ENCODE assay signal across 22 cellular contexts in the genomic region with DNA sequence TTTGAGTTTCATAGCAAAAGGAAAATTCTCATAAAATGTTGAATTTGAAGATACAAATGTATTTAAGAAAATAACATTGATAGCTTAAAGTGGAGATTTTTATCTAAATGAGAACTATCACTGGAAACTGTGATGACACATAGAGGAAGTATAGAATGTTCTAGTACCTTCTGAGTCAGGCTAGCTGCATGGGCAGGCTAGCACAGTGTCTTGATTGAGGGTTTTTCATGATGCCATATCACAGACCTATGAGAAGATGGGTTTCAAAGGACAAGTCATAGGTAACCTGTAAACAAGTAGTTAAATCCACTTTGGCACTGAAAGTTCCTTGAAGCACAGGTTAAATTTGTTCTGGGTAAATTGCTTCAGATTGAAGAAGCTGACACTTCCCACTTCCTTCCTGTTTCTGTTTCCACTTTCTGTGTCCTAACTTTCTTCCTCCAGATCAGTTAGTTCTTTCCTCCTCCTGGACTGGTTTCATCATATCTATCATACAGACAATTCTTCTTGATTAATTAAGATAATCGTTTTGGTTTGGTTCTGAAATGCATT. TPM values are rescaled to one million over a fixed set of nuclear protein-coding genes. Genes with fewer than 3 reads are reported as not detected.
DNase-seq lines count a peak whose midpoint lies in the region; ATAC-seq and TF ChIP-seq lines count a peak whose summit lies in the region.
"Had no signal": no experiment of that assay in that cellular context is flagged by ENCODE, and none has a peak within 500 bp of the region (broad histone marks: within the 10 kb centered on the region; RNA-seq: fewer than 3 reads in every experiment).

No MANE protein-coding gene starts in this region.

- H3K36me3 Mint-ChIP-seq in GM23338 (ENCODE audit: low read depth): no peaks in the 10 kb centered on the region
- H3K36me3 Mint-ChIP-seq: T-cell had no signal

- H3K36me3 ChIP-seq in BLaER1 (no peaks in the 10 kb centered on the region), SK-N-MC (ENCODE audit: insufficient read depth, low read length) (no peaks in the 10 kb centered on the region), GM23338 (ENCODE audit: insufficient read depth) (no peaks in the 10 kb centered on the region)
- H3K36me3 ChIP-seq: left ventricle myocardium inferior, Peyer's patch, prostate gland had no signal

- no peak overlapping the region for H3K4me3 ChIP-seq in BLaER1
- no peak overlapping the region for H3K4me3 ChIP-seq in HL-60 (replicated peaks; ENCODE audit: insufficient read depth, low read length)
- no peak overlapping the region for H3K4me3 ChIP-seq in SK-N-MC
- H3K4me3 ChIP-seq in GM23338: no peak overlapping the region
- H3K4me3 ChIP-seq: GM12878, left ventricle myocardium inferior, Peyer's patch, prostate gland, smooth muscle cell had no signal

- no peak for TF ChIP-seq CTCF in HL-60 (IDR thresholded peaks at IDR 0.05; ENCODE audit: insufficient read depth, low read length)
- no peak for TF ChIP-seq CTCF in foreskin keratinocyte (conservative IDR thresholded peaks at IDR 0.05)
- TF ChIP-seq CTCF in GM23338 (conservative IDR thresholded peaks at IDR 0.05; ENCODE audit: low read depth in 2 of 2): no peak

- H3K4me1 ChIP-seq in BLaER1: peaks cover 46% of the 10 kb centered on the region
- no peaks in the 10 kb centered on the region for H3K4me1 ChIP-seq in foreskin keratinocyte
- H3K4me1 ChIP-seq in GM23338 (ENCODE audit: insufficient read depth): no peaks in the 10 kb centered on the region

- peak; percentile 59 for ATAC-seq in foreskin keratinocyte
- ATAC-seq in GM23338: no peak
- ATAC-seq: GM12878, T-cell had no signal

- no peak overlapping the region for H2AFZ ChIP-seq in GM23338

- no peak overlapping the region for H3K4me3 Mint-ChIP-seq in GM23338

- H3K4me2 ChIP-seq in BLaER1: peak overlapping the region; percentile 49
- H3K4me2 ChIP-seq in GM23338: no peak overlapping the region
- H3K4me2 ChIP-seq: smooth muscle cell had no signal

- H3K9me3 Mint-ChIP-seq in GM23338: no peaks in the 10 kb centered on the region
- H3K9me3 Mint-ChIP-seq: T-cell had no signal

- H3K79me2 ChIP-seq in GM23338 (replicated peaks; ENCODE audit: insufficient read depth): no peaks in the 10 kb centered on the region

- peaks cover 8% of the 10 kb centered on the region for H3K4me1 Mint-ChIP-seq in GM23338

- peak; percentile 30 to 52 for DNase-seq in HL-60 (ENCODE audit: low read depth in 1 of 2, low spot score in 1 of 2)
- DNase-seq in SK-N-MC (ENCODE audit: low read depth, low spot score): no peak
- peak in 1 of 2 donors; percentile 39 for DNase-seq in foreskin keratinocyte
- DNase-seq in HuH-7 (ENCODE audit: low spot score): no peak
- DNase-seq in GM23338 (ENCODE audit: low spot score): no peak
- DNase-seq in hepatic stellate cell (ENCODE audit: low spot score): no peak
- DNase-seq in NCI-H226: no peak
- DNase-seq: activated effector memory CD4-positive, alpha-beta T cell treated with Interleukin-2 at 50 U/mL for 16 hours; aorta; Calu3; left ventricle myocardium inferior; NCI-H1048; NCI-H2081 treated with DMSO at 0.1 percent for 48 hours; NCI-H526; Peyer's patch; stimulated activated CD4-positive, alpha-beta T cell treated with anti-CD3 and anti-CD28 coated beads, Interleukin-4, amount 100 ng/mL, for 4 hours; stimulated activated CD8-positive, alpha-beta memory T cell treated with anti-CD3 and anti-CD28 coated beads, Interleukin-4, amount 100 ng/mL, for 48 hours; T-cell had no signal

- no peaks in the 10 kb centered on the region for H3F3A ChIP-seq in GM23338 (replicated peaks; ENCODE audit: low read depth)

- no peak overlapping the region for H3K27ac ChIP-seq in BLaER1
- no peak overlapping the region; the same call in 1 of the 2 replicates for H3K27ac ChIP-seq in HL-60 (replicated peaks)
- 0 out of 2 replicates have a peak overlapping the region, but pooled peaks have one; percentile 40 for H3K27ac ChIP-seq in SK-N-MC
- H3K27ac ChIP-seq in foreskin keratinocyte: no peak overlapping the region
- no peak overlapping the region for H3K27ac ChIP-seq in GM23338 (ENCODE audit: low read depth)
- H3K27ac ChIP-seq: left ventricle myocardium inferior, Peyer's patch, prostate gland had no signal

- H3K27me3 ChIP-seq in BLaER1 (no peaks in the 10 kb centered on the region), HL-60 (ENCODE audit: insufficient read depth, poor library complexity, severe bottlenecking) (no peaks in the 10 kb centered on the region), foreskin keratinocyte (no peaks in the 10 kb centered on the region), GM23338 (ENCODE audit: insufficient read depth) (peaks cover 11% of the 10 kb centered on the region)
- H3K27me3 ChIP-seq: Peyer's patch had no signal

- no peaks in the 10 kb centered on the region for H3K9me2 ChIP-seq in GM23338 (ENCODE audit: insufficient read depth)

- H3K9me3 ChIP-seq in BLaER1 (no peaks in the 10 kb centered on the region), SK-N-MC (ENCODE audit: low read depth, low read length) (no peaks in the 10 kb centered on the region)
- H3K9me3 ChIP-seq: left ventricle myocardium inferior, Peyer's patch, prostate gland had no signal

- no peaks in the 10 kb centered on the region for H4K20me1 ChIP-seq in BLaER1
- no peaks in the 10 kb centered on the region for H4K20me1 ChIP-seq in GM23338 (replicated peaks; ENCODE audit: insufficient read depth)

- H3K9ac ChIP-seq in BLaER1: no peak overlapping the region
- no peak overlapping the region for H3K9ac ChIP-seq in SK-N-MC (ENCODE audit: insufficient read length)

- peaks cover 7% of the 10 kb centered on the region for H3K27me3 Mint-ChIP-seq in GM23338 (ENCODE audit: insufficient read depth, low read depth, poor library complexity)

- H3K27ac Mint-ChIP-seq in GM23338: no peak overlapping the region
- H3K27ac Mint-ChIP-seq: T-cell had no signal

TF ChIP-seq in GM23338, 12 proteins besides CTCF, POLR2A, EP300 and RAD21:
- TF ChIP-seq ZNF331 (CRISPR knock-in tag; IDR thresholded peaks at IDR 0.05; ENCODE audit: low read depth) (no peak), EZH2 (IDR thresholded peaks at IDR 0.05; ENCODE audit: low read depth, unreplicated experiment) (no peak), JUNB (IDR thresholded peaks at IDR 0.05; ENCODE audit: unreplicated experiment) (no peak), STAT1 (IDR thresholded peaks at IDR 0.05; ENCODE audit: unreplicated experiment) (no peak), EZH2phosphoT487 (IDR thresholded peaks at IDR 0.05; ENCODE audit: unreplicated experiment) (no peak), NANOG (IDR thresholded peaks at IDR 0.05; ENCODE audit: borderline replicate concordance) (no peak)

RNA-seq across cellular contexts. Expression of a gene that starts 48.2 kb away (rescaled TPM):
- 13.6 and 14.8 TPM in 2 replicates for total RNA-seq in foreskin keratinocyte
- polyA plus RNA-seq in foreskin keratinocyte (6.8 and 7.4 TPM in 2 replicates), GM23338 (2016; fragmentation: Nextera tagmentation; extraction: Ambion mirVana) (12.9 and 15.2 TPM in 2 replicates)
- total RNA-seq in GM23338 (2014; rRNA removed; shearing (Covaris generic)): 22.4 and 27.2 TPM in 2 replicates

Comparison
In these comparisons a context has a peak if more than half of its experiments do, and no peak if none do; other contexts are left out.
1. DNase-seq: peak in HL-60 (2 of 2); none in SK-N-MC (single experiment), HuH-7 (single experiment), GM23338 (single experiment), hepatic stellate cell (single experiment) and NCI-H226 (single experiment).